Comparison of ENCODE assay signal across 8 cellular contexts in genomic region chr10:17026686-17027485, GRCh38.
A peak's percentile ranks its signal among the peaks of the same experiment; 100 is the strongest.
DNase-seq lines count a peak whose midpoint lies in the region; ATAC-seq, FAIRE-seq and TF ChIP-seq lines count a peak whose summit lies in the region.

No MANE protein-coding gene starts in this region.

- no peak overlapping the region for H3K4me3 Mint-ChIP-seq in activated T-helper 2 cell treated with anti-CD3 and anti-CD28 coated beads, Interferon-gamma antibody, Interleukin-2, Interleukin-4, amounts not matched to agents 10 μg/mL and 5 μg/mL and 100 μg/mL, durations not matched to agents 14 hours and 24 hours and 36 hours (ENCODE audit: low read depth)
- H3K4me3 Mint-ChIP-seq in naive thymus-derived CD8-positive, alpha-beta T cell = peak overlapping the region; percentile 7 to 83 (median 64)

- no peak for TF ChIP-seq CTCF in PC-9 (conservative IDR thresholded peaks at IDR 0.05)

- intact Hi-C loops in activated T-helper 2 cell treated with anti-CD3 and anti-CD28 coated beads, Interferon-gamma antibody, Interleukin-2, Interleukin-4, amounts not matched to agents 10 μg/mL and 5 μg/mL and 100 μg/mL, durations not matched to agents 14 hours and 24 hours and 36 hours (cut with micrococcal nuclease) = loop anchor here (1.0 to 10.0 kb wide), 8 partner anchors 125 to 1882 kb away; partner anchors contain the start of genes ARL5B, NSUN6, PTER and TRDMT1
- intact Hi-C loops in PC-9 (cut with micrococcal nuclease; ENCODE audit: unreplicated experiment) = loop anchor here (10.0 kb wide), 2 partner anchors 178 to 182 kb away; partner anchors contain the start of gene TRDMT1

- peak overlapping the region; percentile 36 for H3K27ac ChIP-seq in KOPT-K1 (ENCODE audit: low read depth, low read length, poor library complexity, severe bottlenecking)
- H3K27ac ChIP-seq in PC-9 = no peak overlapping the region

- FAIRE-seq in H54 (lab: Jason Lieb, UNC) = no peak

- H2AFZ ChIP-seq in PC-9 = no peak overlapping the region

- peaks cover 78% of the 10 kb centered on the region for H3K4me1 Mint-ChIP-seq in activated T-helper 2 cell treated with anti-CD3 and anti-CD28 coated beads, Interferon-gamma antibody, Interleukin-2, Interleukin-4, amounts not matched to agents 10 μg/mL and 5 μg/mL and 100 μg/mL, durations not matched to agents 14 hours and 24 hours and 36 hours (ENCODE audit: low read depth)
- H3K4me1 Mint-ChIP-seq in naive thymus-derived CD8-positive, alpha-beta T cell = peaks cover 20 to 90% (median 75%) of the 10 kb centered on the region in 4 donors

- H3K27ac Mint-ChIP-seq in activated T-helper 2 cell treated with anti-CD3 and anti-CD28 coated beads, Interferon-gamma antibody, Interleukin-2, Interleukin-4, amounts not matched to agents 10 μg/mL and 5 μg/mL and 100 μg/mL, durations not matched to agents 14 hours and 24 hours and 36 hours = peak overlapping the region; percentile 83
- peak overlapping the region; percentile 87 to 99 (median 96) for H3K27ac Mint-ChIP-seq in naive thymus-derived CD8-positive, alpha-beta T cell

- in situ Hi-C loops in KBM-7 (cut with MboI; ENCODE audit: low pct_unique_long_range_greater_than_20kb, low sequenced_read_pairs) = no loop called here

- CTCF ChIA-PET in PC-9 (lab: Charles Lee) = no interaction called here

- peaks cover 5% of the 10 kb centered on the region for H3K27me3 Mint-ChIP-seq in activated T-helper 2 cell treated with anti-CD3 and anti-CD28 coated beads, Interferon-gamma antibody, Interleukin-2, Interleukin-4, amounts not matched to agents 10 μg/mL and 5 μg/mL and 100 μg/mL, durations not matched to agents 14 hours and 24 hours and 36 hours (ENCODE audit: low read depth)
- no peaks in the 10 kb centered on the region for H3K27me3 Mint-ChIP-seq in naive thymus-derived CD8-positive, alpha-beta T cell

- peaks cover 11% of the 10 kb centered on the region for H3K4me1 ChIP-seq in PC-9 (replicated peaks; ENCODE audit: insufficient read depth)

- BruUV-seq in PC-9 (replicated peaks; lab: Mats Ljungman, UMichigan) = no TSS peak

- H4K20me1 ChIP-seq in PC-9 (ENCODE audit: insufficient read depth) = no peaks in the 10 kb centered on the region

- peak; percentile 46 for ATAC-seq in GM21381 (IDR thresholded peaks at IDR 0.05; ENCODE audit: unreplicated experiment)
- ATAC-seq in naive thymus-derived CD8-positive, alpha-beta T cell = peak; percentile 47 to 49

- peak; percentile 74 for DNase-seq in activated T-helper 2 cell treated with anti-CD3 and anti-CD28 coated beads, Interferon-gamma antibody, Interleukin-2, Interleukin-4, amounts not matched to agents 10 μg/mL and 5 μg/mL and 100 μg/mL, durations not matched to agents 14 hours and 24 hours and 36 hours (ENCODE audit: low spot score)
- peak in 8 of 10 donors; percentile 44 to 88 (median 65) for DNase-seq in naive thymus-derived CD8-positive, alpha-beta T cell
- no peak for DNase-seq in PC-9
- no peak for DNase-seq in KBM-7
- DNase-seq in cerebellum (ENCODE audit: low spot score) = no peak
- DNase-seq in H54 (ENCODE audit: insufficient read length, low spot score) = no peak

- no peaks in the 10 kb centered on the region for H3K36me3 Mint-ChIP-seq in activated T-helper 2 cell treated with anti-CD3 and anti-CD28 coated beads, Interferon-gamma antibody, Interleukin-2, Interleukin-4, amounts not matched to agents 10 μg/mL and 5 μg/mL and 100 μg/mL, durations not matched to agents 14 hours and 24 hours and 36 hours (ENCODE audit: low read depth)
- H3K36me3 Mint-ChIP-seq in naive thymus-derived CD8-positive, alpha-beta T cell = no peaks in the 10 kb centered on the region

- no peaks in the 10 kb centered on the region for H3K9me2 ChIP-seq in PC-9 (ENCODE audit: insufficient read depth)

- H3K27me3 ChIP-seq in PC-9 (ENCODE audit: insufficient read depth, low read depth) = no peaks in the 10 kb centered on the region

- H3K36me3 ChIP-seq in KOPT-K1 (ENCODE audit: insufficient read depth, low read length) (no peaks in the 10 kb centered on the region), PC-9 (ENCODE audit: low read depth) (no peaks in the 10 kb centered on the region)

- H3K9me3 ChIP-seq in KOPT-K1 (ENCODE audit: insufficient read depth, low read length, poor library complexity, severe bottlenecking) (no peaks in the 10 kb centered on the region), PC-9 (ENCODE audit: insufficient read depth, low read depth) (no peaks in the 10 kb centered on the region)

- no peaks in the 10 kb centered on the region for H3K9me3 Mint-ChIP-seq in activated T-helper 2 cell treated with anti-CD3 and anti-CD28 coated beads, Interferon-gamma antibody, Interleukin-2, Interleukin-4, amounts not matched to agents 10 μg/mL and 5 μg/mL and 100 μg/mL, durations not matched to agents 14 hours and 24 hours and 36 hours
- H3K9me3 Mint-ChIP-seq in naive thymus-derived CD8-positive, alpha-beta T cell = peaks cover 0 to 1% (median 0%) of the 10 kb centered on the region in 9 donors

- H3K4me3 ChIP-seq in PC-9 = no peak overlapping the region

- POLR2A ChIA-PET in naive thymus-derived CD8-positive, alpha-beta T cell (lab: Charles Lee) = no interaction called here
- POLR2A ChIA-PET in PC-9 (lab: Charles Lee; ENCODE audit: unreplicated experiment) = no interaction called here

- TF ChIP-seq POLR2A in H54 (IDR thresholded peaks at IDR 0.05; ENCODE audit: low read depth, low read length) = no peak

- H3K4me2 ChIP-seq in PC-9 = no peak overlapping the region

- H3F3A ChIP-seq in PC-9 (ENCODE audit: insufficient read depth, low read depth) = no peaks in the 10 kb centered on the region

- no peaks in the 10 kb centered on the region for H3K79me2 ChIP-seq in PC-9 (ENCODE audit: low read depth)

Comparison
In these comparisons a context has a peak if more than half of its experiments do, and no peak if none do; other contexts are left out.
1. DNase-seq: peak in activated T-helper 2 cell treated with anti-CD3 and anti-CD28 coated beads, Interferon-gamma antibody, Interleukin-2, Interleukin-4, amounts not matched to agents 10 μg/mL and 5 μg/mL and 100 μg/mL, durations not matched to agents 14 hours and 24 hours and 36 hours (single experiment) and naive thymus-derived CD8-positive, alpha-beta T cell (8 of 10); none in PC-9 (0 of 2), KBM-7 (single experiment), cerebellum (single experiment) and H54 (single experiment).